Comparison of ENCODE assay signal across 8 cellular contexts in the genomic region with DNA sequence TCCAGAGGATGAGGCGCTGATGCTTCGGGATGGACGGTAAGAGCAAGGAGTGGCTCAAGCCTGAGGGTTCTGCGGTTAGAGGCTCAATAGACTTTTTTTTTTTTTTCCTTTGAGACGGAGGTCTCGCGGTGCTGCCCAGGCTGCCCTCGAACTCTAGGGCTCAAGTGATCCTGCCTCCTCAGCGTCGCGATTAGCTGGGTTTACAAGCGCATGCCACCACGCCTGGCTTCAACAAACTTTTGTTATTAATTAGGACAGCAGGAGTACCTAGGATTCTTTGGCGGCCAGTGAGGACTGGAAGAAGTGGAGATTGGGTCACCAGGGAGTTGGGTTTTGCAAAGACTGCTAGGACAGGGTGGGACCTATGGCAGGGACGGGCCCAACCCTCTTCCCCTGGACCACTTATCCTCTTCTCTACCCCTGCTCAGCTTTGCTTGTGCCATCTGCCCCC. TPM values are rescaled to one million over a fixed set of nuclear protein-coding genes. Genes with fewer than 3 reads are reported as not detected.
DNase-seq lines count a peak whose midpoint lies in the region; ATAC-seq and TF ChIP-seq lines count a peak whose summit lies in the region.

No MANE protein-coding gene starts in this region.

- DNase-seq in HEK293T (ENCODE audit: extremely low spot score), result peak; percentile 39
- DNase-seq in foreskin fibroblast, result peak; percentile 48 to 75
- no peak for DNase-seq in psoas muscle
- DNase-seq in D341Med (ENCODE audit: low spot score), result no peak
- DNase-seq in NCI-H1092 (lab: John Stamatoyannopoulos, UW), result no peak

- no peaks in the 10 kb centered on the region for H3K27me3 ChIP-seq in BLaER1 treated with 17β-estradiol and CSF1 and Interleukin-3, amounts not matched to agents 10 nM and 100 nM
- no peaks in the 10 kb centered on the region for H3K27me3 ChIP-seq in psoas muscle (ENCODE audit: insufficient read depth in 3 of 3, low read length in 2 of 3)

- POLR2A ChIA-PET in HEK293T (lab: Yijun Ruan, JAX), result interaction anchor here (0.6 to 2.2 kb wide), 7 partner anchors 9 to 115 kb away, joined by 3 to 14 read pairs (median 4); partner anchors contain the start of genes TMOD4, VPS72 and ZNF687

- no peaks in the 10 kb centered on the region for H3K9me3 ChIP-seq in BLaER1 treated with 17β-estradiol and CSF1 and Interleukin-3, amounts not matched to agents 10 nM and 100 nM (replicated peaks in 1 of 11)
- H3K9me3 ChIP-seq in psoas muscle, result no peaks in the 10 kb centered on the region

- ATAC-seq in psoas muscle, result peak in 3 of 4 donors; percentile 0 to 8 (median 7)
- ATAC-seq in HG03565 (IDR thresholded peaks at IDR 0.05; ENCODE audit: unreplicated experiment), result no peak

- peak overlapping the region; percentile 91 to 100 (median 97) for H3K4me2 ChIP-seq in BLaER1 treated with 17β-estradiol and CSF1 and Interleukin-3, amounts not matched to agents 10 nM and 100 nM

- CTCF ChIA-PET in HEK293T (lab: Yijun Ruan, JAX), result interaction anchor here (1.3 to 2.0 kb wide), 2 partner anchors 9 to 67 kb away, joined by 3 to 8 read pairs; partner anchors contain the start of gene TMOD4

- TF ChIP-seq CTCF in VCaP (conservative IDR thresholded peaks at IDR 0.05), result no peak
- no peak for TF ChIP-seq CTCF in foreskin fibroblast (IDR thresholded peaks at IDR 0.05; ENCODE audit: low read depth, low read length)
- TF ChIP-seq CTCF in psoas muscle (IDR thresholded peaks at IDR 0.05), result no peak

- 0 to 3% (median 2%) methylated on average over 15 of the region's 15 CpGs for WGBS in psoas muscle, 3 donors

- peaks cover 33 to 58% (median 52%) of the 10 kb centered on the region in 10 experiments for H3K4me1 ChIP-seq in BLaER1 treated with 17β-estradiol and CSF1 and Interleukin-3, amounts not matched to agents 10 nM and 100 nM
- H3K4me1 ChIP-seq in psoas muscle, result peaks cover 54% of the 10 kb centered on the region

- intact Hi-C loops in psoas muscle (cut with DNase I), result no loop called here

- peak overlapping the region; percentile 73 to 89 (median 86) for H3K27ac ChIP-seq in BLaER1 treated with 17β-estradiol and CSF1 and Interleukin-3, amounts not matched to agents 10 nM and 100 nM
- peak overlapping the region; percentile 87 for H3K27ac ChIP-seq in VCaP
- H3K27ac ChIP-seq in psoas muscle, result peak overlapping the region; percentile 92

- peak overlapping the region; percentile 72 to 94 (median 88) for H3K4me3 ChIP-seq in BLaER1 treated with 17β-estradiol and CSF1 and Interleukin-3, amounts not matched to agents 10 nM and 100 nM
- H3K4me3 ChIP-seq in foreskin fibroblast (ENCODE audit: low read depth in 1 of 2, low read length in 2 of 2) (peak overlapping the region; percentile 89 to 91), psoas muscle (peak overlapping the region; percentile 80)

- H3K9ac ChIP-seq in BLaER1 treated with 17β-estradiol and CSF1 and Interleukin-3, amounts not matched to agents 10 nM and 100 nM, result peak overlapping the region; percentile 83 to 94 (median 89)

- H3K36me3 ChIP-seq in BLaER1 treated with 17β-estradiol and CSF1 and Interleukin-3, amounts not matched to agents 10 nM and 100 nM, result peaks cover 48 to 83% (median 66%) of the 10 kb centered on the region in 11 experiments
- H3K36me3 ChIP-seq in psoas muscle (ENCODE audit: insufficient read depth in 1 of 2, low read depth in 1 of 2), result peaks cover 3 to 44% of the 10 kb centered on the region in 2 donors

- H4K20me1 ChIP-seq in BLaER1 treated with 17β-estradiol and CSF1 and Interleukin-3, amounts not matched to agents 10 nM and 100 nM, result peaks cover 0 to 51% (median 20%) of the 10 kb centered on the region in 11 experiments; a peak in 12 of 22 replicates

TF ChIP-seq in HEK293T, 16 proteins besides CTCF, POLR2A, EP300 and RAD21:
- TF ChIP-seq FOXM1 (IDR thresholded peaks at IDR 0.05; ENCODE audit: borderline replicate concordance) (no peak), ZNF384 (IDR thresholded peaks at IDR 0.05) (peak; percentile 77), FOXA1 (IDR thresholded peaks at IDR 0.05) (no peak), HDGF (IDR thresholded peaks at IDR 0.05; ENCODE audit: borderline replicate concordance) (no peak), L3MBTL2 (conservative IDR thresholded peaks at IDR 0.05) (peak; percentile 52; the same call in 1 of the 2 replicates)

RNA-seq across cellular contexts. Expression of gene SCNM1, which starts 0.6 kb away (rescaled TPM):
- total RNA-seq in psoas muscle, result 10 to 100 TPM; 23.6 to 47.9 (median 39.5) TPM
- polyA plus RNA-seq in psoas muscle, result 10 to 100 TPM; 71.0 to 78.7 (median 72.3) TPM

RNA-seq across cellular contexts. Expression of gene LYSMD1, which starts 0.8 kb away (rescaled TPM):
- total RNA-seq in psoas muscle, result 10 to 100 TPM in 3 of 4 donors, 1 to 10 TPM in 1; 6.7 to 17.5 (median 12.3) TPM
- polyA plus RNA-seq in psoas muscle, result 10 to 100 TPM in 1 of 3 donors, 1 to 10 TPM in 2; 8.4 to 18.0 (median 8.6) TPM

RNA-seq across cellular contexts. Expression of gene TMOD4, which starts 9.2 kb away (rescaled TPM):
- 100 to 1,000 TPM; 102 to 434 (median 407) TPM for total RNA-seq in psoas muscle
- polyA plus RNA-seq in psoas muscle, result 100 to 1,000 TPM in 2 of 3 donors, 10 to 100 TPM in 1; 17.6 to 274 (median 154) TPM

RNA-seq across cellular contexts. Expression of gene TNFAIP8L2, which starts 10.1 kb away (rescaled TPM):
- total RNA-seq in psoas muscle, result 1 to 10 TPM in 1 of 4 donors, under 1 TPM in 3; 0.56 to 1.3 (median 0.74) TPM
- polyA plus RNA-seq in psoas muscle, result 1 to 10 TPM in 2 of 3 donors, under 1 TPM in 1; 0.62 to 1.1 (median 1.1) TPM

RNA-seq across cellular contexts. Expression of gene SEMA6C, which starts 20.1 kb away (rescaled TPM):
- 100 to 1,000 TPM in 2 of 4 donors, 10 to 100 TPM in 2; 56.3 to 145 (median 101) TPM for total RNA-seq in psoas muscle
- 10 to 100 TPM in 2 of 3 donors, 1 to 10 TPM in 1; 8.9 to 46.3 (median 29.5) TPM for polyA plus RNA-seq in psoas muscle

Comparison
In these comparisons a context has a peak if more than half of its experiments do, and no peak if none do; other contexts are left out.
1. DNase-seq: peak in HEK293T (single experiment) and foreskin fibroblast (2 of 2); none in psoas muscle (0 of 2), D341Med (single experiment) and NCI-H1092 (single experiment).
2. Peak in every context shown above with its lines, with median percentiles within 50 percentile points of each other: H3K27ac ChIP-seq and H3K4me3 ChIP-seq.